In the genomic region with DNA sequence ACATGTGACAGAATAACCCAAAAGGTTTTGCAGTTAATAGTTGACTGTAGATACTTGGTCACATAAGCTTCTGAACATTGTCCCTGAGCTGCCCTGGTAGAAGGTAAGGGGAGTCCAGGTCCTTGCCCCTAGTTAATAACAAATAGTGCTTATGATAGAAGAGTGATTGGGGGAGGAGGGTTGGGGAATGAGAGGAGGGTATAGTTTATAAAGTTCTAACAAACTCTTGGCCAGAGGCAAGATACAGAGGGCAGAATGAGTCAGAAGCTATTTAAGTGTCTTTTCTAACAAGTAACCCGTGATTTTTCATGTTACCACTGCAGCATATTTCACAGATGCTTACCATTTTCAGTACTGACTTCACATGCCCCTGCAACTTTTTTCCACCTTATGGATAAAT, we compare ENCODE assay signal across 19 cellular contexts. TPM values are rescaled to one million over a fixed set of nuclear protein-coding genes. Genes with fewer than 3 reads are reported as not detected.
DNase-seq lines count a peak whose midpoint lies in the region; ATAC-seq, FAIRE-seq and TF ChIP-seq lines count a peak whose summit lies in the region.
"Had no signal": no experiment of that assay in that cellular context is flagged by ENCODE, and none has a peak within 500 bp of the region (broad histone marks: within the 10 kb centered on the region; RNA-seq: fewer than 3 reads in every experiment).

No MANE protein-coding gene starts in this region.

- H3K4me3 ChIP-seq in AG04449 (ENCODE audit: low read depth, low read length) (no peak overlapping the region), HCT116 (replicated peaks in 1 of 2; ENCODE audit: low read depth in 1 of 2, low read length in 2 of 2) (no peak overlapping the region), GM12878 (no peak overlapping the region), HepG2 (replicated peaks in 1 of 3; ENCODE audit: insufficient read depth in 1 of 3, low read depth in 2 of 3, low read length in 3 of 3) (no peak overlapping the region), colonic mucosa (no peak overlapping the region)
- H3K4me3 ChIP-seq: cardiac muscle cell, lower lobe of right lung, spleen had no signal

- H3K27ac ChIP-seq in HCT116 (ENCODE audit: low read depth, low read length), result no peak overlapping the region
- H3K27ac ChIP-seq in GM12878 (ENCODE audit: control insufficient read depth, insufficient read depth), result no peak overlapping the region
- no peak overlapping the region for H3K27ac ChIP-seq in HepG2 (ENCODE audit: extremely low read length, insufficient read depth, low read length)
- H3K27ac ChIP-seq in colonic mucosa, result no peak overlapping the region
- H3K27ac ChIP-seq: cardiac muscle cell, lower lobe of right lung, spleen had no signal

- TF ChIP-seq POLR2A in HCT116 (IDR thresholded peaks at IDR 0.05; ENCODE audit: borderline replicate concordance, extremely low read depth, insufficient read depth, insufficient read length) (no peak), GM12878 (IDR thresholded peaks at IDR 0.05; ENCODE audit: low read depth, low read length) (no peak), HepG2 (IDR thresholded peaks at IDR 0.05; ENCODE audit: insufficient read depth in 1 of 2, low read depth in 2 of 2, low read length in 2 of 2) (no peak)

- TF ChIP-seq CTCF in AG04449 (IDR thresholded peaks at IDR 0.05; ENCODE audit: insufficient read depth, low read length, missing control alignments) (no peak), HCT116 (IDR thresholded peaks at IDR 0.05 in 2 of 3, conservative IDR thresholded peaks at IDR 0.05 in 1 of 3; ENCODE audit: borderline replicate concordance in 1 of 3, insufficient read depth in 1 of 3, low read depth in 2 of 3, low read length in 2 of 3) (no peak), GM12878 (IDR thresholded peaks at IDR 0.05 in 2 of 3, conservative IDR thresholded peaks at IDR 0.05 in 1 of 3; ENCODE audit: control insufficient read depth in 2 of 3, extremely low read depth in 1 of 3, insufficient read depth in 1 of 3, low read depth in 3 of 3, low read length in 3 of 3) (no peak), HepG2 (CRISPR knock-in tag; IDR thresholded peaks at IDR 0.05) (no peak), colonic mucosa (IDR thresholded peaks at IDR 0.05) (no peak)

- BruUV-seq in HCT116 (replicated peaks; lab: Mats Ljungman, UMichigan) (no TSS peak), GM12878 (replicated peaks; lab: Mats Ljungman, UMichigan) (no TSS peak), HepG2 (replicated peaks; lab: Mats Ljungman, UMichigan) (no TSS peak)

- H2AFZ ChIP-seq in HCT116 (ENCODE audit: low read depth, low read length, poor library complexity, severe bottlenecking) (no peak overlapping the region), GM12878 (ENCODE audit: control insufficient read depth, low read depth, low read length) (no peak overlapping the region), HepG2 (ENCODE audit: low read length) (no peak overlapping the region)

- ATAC-seq in HCT116 (no peak), GM12878 (peak; percentile 70), HepG2 (no peak; the same call in 2 of the 3 replicates), HG02759 (IDR thresholded peaks at IDR 0.05; ENCODE audit: unreplicated experiment) (no peak)
- ATAC-seq: Right ventricle myocardium inferior had no signal

- intact Hi-C loops in HCT116 (cut with micrococcal nuclease) (no loop called here), GM12878 (cut with micrococcal nuclease; ENCODE audit: unreplicated experiment) (no loop called here), HepG2 (cut with micrococcal nuclease; ENCODE audit: unreplicated experiment) (no loop called here), colonic mucosa (cut with DNase I) (no loop called here)

- in situ Hi-C loops in GM12878 (cut with MboI) (no loop called here), HepG2 (cut with HindIII; ENCODE audit: extremely low pct_ligation_motif_present, low pct_unique_long_range_greater_than_20kb) (no loop called here)

- H3K4me2 ChIP-seq in HCT116 (ENCODE audit: low read length) (no peak overlapping the region), GM12878 (ENCODE audit: control insufficient read depth, insufficient read depth) (no peak overlapping the region), HepG2 (ENCODE audit: low read depth, low read length) (no peak overlapping the region)

- SMC1A ChIA-PET in GM12878 (lab: Charles Lee; ENCODE audit: uncharacterized antibody, unreplicated experiment), result interaction anchor here (0.6 to 6.9 kb wide), 14 partner anchors 10 to 121 kb away, joined by 3 to 38 read pairs (median 5); a partner anchor contains a TSS

- H3K9ac ChIP-seq in HCT116 (ENCODE audit: low read length) (no peak overlapping the region), GM12878 (ENCODE audit: control insufficient read depth, insufficient read depth, low read length) (no peak overlapping the region), HepG2 (ENCODE audit: insufficient read depth, low read depth, low read length) (no peak overlapping the region), colonic mucosa (ENCODE audit: low read depth in 2 of 2, low read length in 2 of 2) (no peak overlapping the region)

- 0 out of 4 replicates have a peak, but pooled peaks have one; percentile 27 to 54 for TF ChIP-seq EP300 in GM12878 (IDR thresholded peaks at IDR 0.05; ENCODE audit: borderline replicate concordance in 1 of 2, control insufficient read depth in 1 of 2, low read depth in 2 of 2, low read length in 2 of 2)
- no peak for TF ChIP-seq EP300 in HepG2 (IDR thresholded peaks at IDR 0.05; ENCODE audit: low read depth in 2 of 2, low read length in 2 of 2)
- no peak for TF ChIP-seq EP300 in HepG2 (CRISPR knock-in tag; IDR thresholded peaks at IDR 0.05; ENCODE audit: borderline replicate concordance)

- H3K79me2 ChIP-seq in HCT116 (ENCODE audit: insufficient read depth, low read length) (no peaks in the 10 kb centered on the region), GM12878 (ENCODE audit: control insufficient read depth, insufficient read depth, low read length) (no peaks in the 10 kb centered on the region), HepG2 (ENCODE audit: insufficient read depth, low read length) (no peaks in the 10 kb centered on the region)

- H3K9me3 ChIP-seq in HCT116 (ENCODE audit: control insufficient read depth in 1 of 2, insufficient read depth in 1 of 2, low read depth in 1 of 2, low read length in 2 of 2) (no peaks in the 10 kb centered on the region), GM12878 (replicated peaks; ENCODE audit: control insufficient read depth, insufficient read depth, low read length) (no peaks in the 10 kb centered on the region), HepG2 (ENCODE audit: low read length) (no peaks in the 10 kb centered on the region), colonic mucosa (no peaks in the 10 kb centered on the region)
- H3K9me3 ChIP-seq: lower lobe of right lung, spleen had no signal

- CTCF ChIA-PET in AG04449 (lab: Yijun Ruan, JAX) (interaction anchor here (0.8 to 1.7 kb wide), 3 partner anchors 59 to 388 kb away, joined by 3 to 4 read pairs (median 3); no protein-coding TSS in a partner anchor), HCT116 (lab: Charles Lee) (no interaction called here), GM12878 (lab: Yijun Ruan, JAX) (interaction anchor here (1.1 to 8.3 kb wide), 6 partner anchors 9 to 110 kb away, joined by 4 to 60 read pairs (median 8); a partner anchor contains a TSS), HepG2 (lab: Yijun Ruan, JAX; ENCODE audit: low intra/inter-chr PET ratio, low total read pairs) (no interaction called here)

- TF ChIP-seq RAD21 in HCT116 (IDR thresholded peaks at IDR 0.05; ENCODE audit: low read depth) (no peak), GM12878 (IDR thresholded peaks at IDR 0.05; ENCODE audit: insufficient read depth, low read depth, low read length) (no peak), HepG2 (CRISPR knock-in tag; IDR thresholded peaks at IDR 0.05) (no peak)

- no peaks in the 10 kb centered on the region for H3K27me3 ChIP-seq in HCT116 (ENCODE audit: insufficient read depth, low read length)
- no peaks in the 10 kb centered on the region for H3K27me3 ChIP-seq in GM12878 (replicated peaks in 1 of 2; ENCODE audit: control insufficient read depth in 2 of 2, insufficient read depth in 2 of 2, low read length in 1 of 2)
- H3K27me3 ChIP-seq in HepG2 (ENCODE audit: control insufficient read depth in 1 of 2, insufficient read depth in 2 of 2, low read length in 2 of 2), result no peaks in the 10 kb centered on the region
- no peaks in the 10 kb centered on the region for H3K27me3 ChIP-seq in colonic mucosa
- H3K27me3 ChIP-seq: cardiac muscle cell, spleen had no signal

- H3K4me1 ChIP-seq in HCT116 (ENCODE audit: control insufficient read depth in 1 of 2, insufficient read depth in 2 of 2, low read length in 2 of 2) (no peaks in the 10 kb centered on the region), GM12878 (ENCODE audit: control insufficient read depth, insufficient read depth, low read length) (no peaks in the 10 kb centered on the region), HepG2 (ENCODE audit: insufficient read depth, low read length) (no peaks in the 10 kb centered on the region), colonic mucosa (no peaks in the 10 kb centered on the region)
- H3K4me1 ChIP-seq: lower lobe of right lung had no signal

- DNase-seq in AG04449 (ENCODE audit: low read depth, low spot score), result peak; percentile 10
- DNase-seq in HCT116 (ENCODE audit: low read depth, low spot score), result no peak
- DNase-seq in GM12878 (ENCODE audit: low read depth, low spot score), result no peak
- DNase-seq in HepG2 (ENCODE audit: low spot score), result no peak
- no peak for DNase-seq in colonic mucosa
- no peak for DNase-seq in activated effector memory CD4-positive, alpha-beta T cell treated with Interleukin-2 at 50 U/mL for 16 hours
- no peak for DNase-seq in mucosa of gallbladder (ENCODE audit: low spot score)
- DNase-seq: activated CD4-positive, alpha-beta T cell treated with anti-CD3 and anti-CD28 coated beads, Interleukin-2, amount 50 U/mL, for 48 hours; activated gamma-delta T cell; H7; lower lobe of right lung; NCI-H2081; NCI-H774; spleen had no signal

- H3K36me3 ChIP-seq in HCT116 (ENCODE audit: control insufficient read depth in 1 of 2, insufficient read depth in 2 of 2, low read length in 2 of 2), result peaks cover 12 to 23% of the 10 kb centered on the region in 2 experiments
- H3K36me3 ChIP-seq in GM12878 (ENCODE audit: control insufficient read depth in 2 of 2, insufficient read depth in 2 of 2, low read length in 1 of 2), result peaks cover 4 to 19% of the 10 kb centered on the region in 2 experiments
- H3K36me3 ChIP-seq in HepG2 (replicated peaks in 1 of 2; ENCODE audit: control insufficient read depth in 1 of 2, insufficient read depth in 2 of 2, low read length in 2 of 2), result peaks cover 4 to 21% of the 10 kb centered on the region in 2 experiments
- H3K36me3 ChIP-seq in colonic mucosa, result peaks cover 4% of the 10 kb centered on the region

- H3K9me2 ChIP-seq in HCT116 (ENCODE audit: insufficient read depth), result no peaks in the 10 kb centered on the region

- RAD21 ChIA-PET in HCT116 (lab: Charles Lee; ENCODE audit: low non-redundant PET in 1 of 2, low total read pairs in 2 of 2, uncharacterized antibody in 2 of 2, unreplicated experiment in 2 of 2) (no interaction called here), GM12878 (lab: Charles Lee; ENCODE audit: unreplicated experiment) (interaction anchor here (0.6 to 2.2 kb wide), 11 partner anchors 10 to 147 kb away, joined by 3 to 11 read pairs (median 5); a partner anchor contains a TSS)

- 0% methylated on average over 1 of the region's 1 CpG for WGBS in GM12878 (ENCODE audit: insufficient coverage, insufficient replicate concordance, low lambda C conversion rate, missing lambda C conversion rate)
- 80% methylated on average over 1 of the region's 1 CpG for WGBS in HepG2 (ENCODE audit: low lambda C conversion rate)

- POLR2A ChIA-PET in AG04449 (lab: Yijun Ruan, JAX), result no interaction called here
- POLR2A ChIA-PET in HCT116 (lab: Charles Lee), result no interaction called here
- POLR2A ChIA-PET in GM12878 (lab: Charles Lee), result interaction anchor here (0.8 to 2.0 kb wide), 4 partner anchors 11 to 110 kb away, joined by 3 to 9 read pairs (median 4); a partner anchor contains a TSS
- POLR2A ChIA-PET in HepG2 (lab: Yijun Ruan, JAX), result no interaction called here

- FAIRE-seq in GM12878 (lab: Jason Lieb, UNC), result no peak
- FAIRE-seq in HepG2 (lab: Jason Lieb, UNC), result no peak
- FAIRE-seq: endometrium had no signal

- H4K20me1 ChIP-seq in HCT116 (ENCODE audit: insufficient read depth) (no peaks in the 10 kb centered on the region), GM12878 (ENCODE audit: control insufficient read depth, insufficient read depth) (no peaks in the 10 kb centered on the region), HepG2 (ENCODE audit: insufficient read depth, low read length) (no peaks in the 10 kb centered on the region)

RNA-seq across cellular contexts. Expression of a gene that starts 26.7 kb away (rescaled TPM):
- not detected for total RNA-seq in HCT116 (2021; ENCODE audit: unreplicated experiment)
- 0.05 TPM in 1 of 2 replicates, not detected in the other for polyA plus RNA-seq in HCT116 (2012)
- total RNA-seq in GM12878 (2013; cell fraction: nucleolus; rRNA removed), result not detected in 2 replicates
- total RNA-seq in GM12878 (2014; rRNA removed), result 0.11 and 0.23 TPM in 2 replicates
- total RNA-seq in GM12878 (2014; rRNA removed; fragmentation: Illumina TruSeq; extraction: Trizol), result 0.18 TPM in 1 of 2 replicates, not detected in the other
- not detected in 2 replicates for total RNA-seq in GM12878 (2021)
- polyA plus RNA-seq in GM12878 (2011; ENCODE audit: low read depth), result not detected
- polyA plus RNA-seq in GM12878 (2011; rRNA removed), result 0.14 and 0.26 TPM in 2 replicates
- polyA plus RNA-seq in GM12878 (2011; cell fraction: cytosol; rRNA removed), result 0.18 TPM in 1 of 2 replicates, not detected in the other
- polyA plus RNA-seq in GM12878 (2011; cell fraction: nucleus; rRNA removed), result 0.13 and 0.15 TPM in 2 replicates
- not detected in 2 replicates for polyA plus RNA-seq in GM12878 (2012)
- not detected in 2 replicates for polyA plus RNA-seq in GM12878 (2014; fragmentation: Illumina TruSeq; extraction: Trizol)
- polyA plus RNA-seq in GM12878 (2014; fragmentation: Nextera tagmentation; extraction: Ambion mirVana), result under 1 TPM in 1 of 2 experiments, not detected in 1; 0.15 TPM
- polyA plus RNA-seq in GM12878 (2014; rRNA removed), result not detected in 2 replicates
- under 1 TPM; 0.12 to 0.24 TPM for polyA plus RNA-seq in GM12878 (2016; fragmentation: Nextera tagmentation; extraction: Ambion mirVana)
- 0.15 and 0.72 TPM in 2 replicates for polyA minus RNA-seq in GM12878 (2011; rRNA and poly(A)+ RNA removed)
- not detected in 2 replicates for polyA minus RNA-seq in GM12878 (2011; cell fraction: cytosol; rRNA and poly(A)+ RNA removed)
- polyA minus RNA-seq in GM12878 (2011; cell fraction: nucleus; rRNA and poly(A)+ RNA removed), result 0.48 and 0.86 TPM in 2 replicates
- total RNA-seq in HepG2 (2016; rRNA removed; fragmentation: Illumina TruSeq; extraction: Trizol), result not detected in 2 replicates
- total RNA-seq in HepG2 (2016; cell fraction: cytosol; rRNA removed; fragmentation: Illumina TruSeq; extraction: Trizol; ENCODE audit: low read depth), result not detected in 2 replicates
- total RNA-seq in HepG2 (2016; cell fraction: insoluble cytoplasmic fraction; rRNA removed; fragmentation: Illumina TruSeq; extraction: Trizol), result not detected in 2 replicates
- not detected in 2 replicates for total RNA-seq in HepG2 (2016; cell fraction: membrane; rRNA removed; fragmentation: Illumina TruSeq; extraction: Trizol)
- total RNA-seq in HepG2 (2016; cell fraction: nucleus; rRNA removed; fragmentation: Illumina TruSeq; extraction: Trizol), result not detected in 2 replicates
- polyA plus RNA-seq in HepG2 (2011; rRNA removed), result not detected in 2 replicates
- polyA plus RNA-seq in HepG2 (2011; cell fraction: cytosol; rRNA removed), result not detected in 2 replicates
- polyA plus RNA-seq in HepG2 (2011; cell fraction: nucleus; rRNA removed), result not detected in 2 replicates
- polyA plus RNA-seq in HepG2 (2012), result not detected in 2 replicates
- polyA plus RNA-seq in HepG2 (2016; cell fraction: cytosol; fragmentation: Illumina TruSeq; extraction: Trizol; ENCODE audit: low read depth), result not detected in 2 replicates
- polyA plus RNA-seq in HepG2 (2016; cell fraction: insoluble cytoplasmic fraction; fragmentation: Illumina TruSeq; extraction: Trizol; ENCODE audit: low read depth), result not detected in 2 replicates
- polyA plus RNA-seq in HepG2 (2016; cell fraction: membrane; fragmentation: Illumina TruSeq; extraction: Trizol; ENCODE audit: low read depth), result not detected in 2 replicates
- polyA plus RNA-seq in HepG2 (2016; cell fraction: nucleus; fragmentation: Illumina TruSeq; extraction: Trizol; ENCODE audit: insufficient read depth, low read depth), result not detected in 2 replicates
- polyA minus RNA-seq in HepG2 (2011; rRNA and poly(A)+ RNA removed; ENCODE audit: low replicate concordance), result not detected in 2 replicates
- polyA minus RNA-seq in HepG2 (2011; cell fraction: cytosol; rRNA and poly(A)+ RNA removed), result not detected in 2 replicates
- polyA minus RNA-seq in HepG2 (2011; cell fraction: nucleus; rRNA and poly(A)+ RNA removed), result not detected in 2 replicates
- total RNA-seq in colonic mucosa, result not detected
- total RNA-seq in mucosa of gallbladder, result not detected
- total RNA-seq: cardiac muscle cell, H7, Right ventricle myocardium inferior, spleen had no signal
- polyA plus RNA-seq: spleen had no signal

RNA-seq across cellular contexts. Expression of a gene that starts 57.2 kb away (rescaled TPM):
- total RNA-seq in HCT116 (2021; ENCODE audit: unreplicated experiment) (not detected), GM12878 (2014; rRNA removed) (not detected in 2 replicates), GM12878 (2014; rRNA removed; fragmentation: Illumina TruSeq; extraction: Trizol) (not detected in 2 replicates), GM12878 (2021) (not detected in 2 replicates), HepG2 (2016; rRNA removed; fragmentation: Illumina TruSeq; extraction: Trizol) (not detected in 2 replicates), colonic mucosa (1 to 10 TPM in 1 of 2 donors, under 1 TPM in 1; 0.62 to 1.3 TPM), mucosa of gallbladder (2.4 TPM)
- polyA plus RNA-seq in HCT116 (2012), result not detected in 2 replicates
- total RNA-seq in GM12878 (2013; cell fraction: nucleolus; rRNA removed), result not detected in 2 replicates
- polyA plus RNA-seq in GM12878 (2011; ENCODE audit: low read depth), result not detected
- polyA plus RNA-seq in GM12878 (2011; rRNA removed) (0.07 TPM in 1 of 2 replicates, not detected in the other), GM12878 (2014; fragmentation: Illumina TruSeq; extraction: Trizol) (not detected in 2 replicates), GM12878 (2014; fragmentation: Nextera tagmentation; extraction: Ambion mirVana) (not detected), GM12878 (2014; rRNA removed) (not detected in 2 replicates), GM12878 (2016; fragmentation: Nextera tagmentation; extraction: Ambion mirVana) (not detected), HepG2 (2011; rRNA removed) (not detected in 2 replicates)
- 0.03 TPM in 1 of 2 replicates, not detected in the other for polyA plus RNA-seq in GM12878 (2011; cell fraction: cytosol; rRNA removed)
- polyA plus RNA-seq in GM12878 (2011; cell fraction: nucleus; rRNA removed), result not detected in 2 replicates
- polyA plus RNA-seq in GM12878 (2012), result not detected in 2 replicates
- 0.15 TPM in 1 of 2 replicates, not detected in the other for polyA minus RNA-seq in GM12878 (2011; rRNA and poly(A)+ RNA removed)
- polyA minus RNA-seq in GM12878 (2011; cell fraction: cytosol; rRNA and poly(A)+ RNA removed), result not detected in 2 replicates
- polyA minus RNA-seq in GM12878 (2011; cell fraction: nucleus; rRNA and poly(A)+ RNA removed), result not detected in 2 replicates
- not detected in 2 replicates for total RNA-seq in HepG2 (2016; cell fraction: cytosol; rRNA removed; fragmentation: Illumina TruSeq; extraction: Trizol; ENCODE audit: low read depth)
- total RNA-seq in HepG2 (2016; cell fraction: insoluble cytoplasmic fraction; rRNA removed; fragmentation: Illumina TruSeq; extraction: Trizol), result not detected in 2 replicates
- not detected in 2 replicates for total RNA-seq in HepG2 (2016; cell fraction: membrane; rRNA removed; fragmentation: Illumina TruSeq; extraction: Trizol)
- total RNA-seq in HepG2 (2016; cell fraction: nucleus; rRNA removed; fragmentation: Illumina TruSeq; extraction: Trizol), result not detected in 2 replicates
- polyA plus RNA-seq in HepG2 (2011; cell fraction: cytosol; rRNA removed), result not detected in 2 replicates
- 0.10 TPM in 1 of 2 replicates, not detected in the other for polyA plus RNA-seq in HepG2 (2011; cell fraction: nucleus; rRNA removed)
- polyA plus RNA-seq in HepG2 (2012), result not detected in 2 replicates
- not detected in 2 replicates for polyA plus RNA-seq in HepG2 (2016; cell fraction: cytosol; fragmentation: Illumina TruSeq; extraction: Trizol; ENCODE audit: low read depth)
- polyA plus RNA-seq in HepG2 (2016; cell fraction: insoluble cytoplasmic fraction; fragmentation: Illumina TruSeq; extraction: Trizol; ENCODE audit: low read depth), result not detected in 2 replicates
- polyA plus RNA-seq in HepG2 (2016; cell fraction: membrane; fragmentation: Illumina TruSeq; extraction: Trizol; ENCODE audit: low read depth), result not detected in 2 replicates
- not detected in 2 replicates for polyA plus RNA-seq in HepG2 (2016; cell fraction: nucleus; fragmentation: Illumina TruSeq; extraction: Trizol; ENCODE audit: insufficient read depth, low read depth)
- not detected in 2 replicates for polyA minus RNA-seq in HepG2 (2011; rRNA and poly(A)+ RNA removed; ENCODE audit: low replicate concordance)
- not detected in 2 replicates for polyA minus RNA-seq in HepG2 (2011; cell fraction: cytosol; rRNA and poly(A)+ RNA removed)
- polyA minus RNA-seq in HepG2 (2011; cell fraction: nucleus; rRNA and poly(A)+ RNA removed), result not detected in 2 replicates
- total RNA-seq: H7, MCF 10A, spleen had no signal
- polyA plus RNA-seq: cardiac muscle cell had no signal

Comparison
In these comparisons a context has a peak if more than half of its experiments do, and no peak if none do; other contexts are left out.
1. CTCF ChIA-PET loops: an anchor here in AG04449 (0.8 to 1.7 kb wide) and GM12878 (1.1 to 8.3 kb wide); none called in HCT116 and HepG2.